In the genomic region with DNA sequence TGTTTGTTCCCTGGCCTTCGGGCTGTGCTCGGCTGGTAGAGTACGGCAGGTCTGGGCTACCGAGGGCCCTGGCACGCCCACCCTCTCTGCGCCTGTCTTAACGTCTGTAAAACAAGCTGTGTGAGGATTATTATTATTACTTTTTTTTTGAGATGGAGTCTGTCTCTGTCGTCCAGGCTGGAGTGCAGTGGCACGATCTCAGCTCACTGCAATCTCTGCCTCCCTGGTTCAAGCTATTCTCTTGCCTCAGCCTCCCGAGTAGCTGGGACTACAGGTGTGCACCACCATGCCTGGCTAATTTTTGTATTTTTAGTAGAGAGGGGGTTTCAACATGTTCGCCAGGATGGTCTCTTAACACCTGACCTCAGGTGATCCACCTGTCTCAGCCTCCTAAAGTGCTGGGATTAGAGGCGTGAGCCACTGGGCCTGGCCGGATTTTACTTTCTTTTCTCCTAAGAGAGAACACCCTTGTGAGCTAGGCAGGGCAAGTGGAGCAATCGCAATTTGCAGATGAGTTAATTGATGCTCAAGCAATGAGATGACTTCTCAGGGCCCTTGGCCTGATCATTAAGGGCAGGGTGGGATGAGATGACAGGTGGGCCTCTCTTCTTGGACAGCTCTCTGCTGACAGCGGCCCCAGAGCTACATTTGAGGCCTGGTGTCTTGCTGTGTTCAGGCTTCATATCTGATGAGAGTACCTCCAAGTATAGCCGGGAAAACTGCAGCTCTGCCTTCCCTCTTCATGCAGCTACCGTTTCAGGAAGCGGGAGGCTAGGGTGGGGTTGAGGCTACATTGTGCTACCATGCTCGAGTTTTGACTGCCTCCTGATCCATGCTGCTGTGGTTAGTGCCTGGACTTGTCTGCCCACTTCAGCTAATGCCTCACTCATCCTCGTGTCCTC, we compare ENCODE assay signal across 8 cellular contexts. TPM values are rescaled to one million over a fixed set of nuclear protein-coding genes. Genes with fewer than 3 reads are reported as not detected.
DNase-seq lines count a peak whose midpoint lies in the region; ATAC-seq lines count a peak whose summit lies in the region.

No MANE protein-coding gene starts in this region.

- DNase-seq in activated CD4-positive, CD25-positive, alpha-beta regulatory T cell treated with anti-CD3 and anti-CD28 coated beads, Interleukin-2, amount 50 U/mL, for 72 hours, result no peak
- no peak for DNase-seq in activated T-helper 2 cell treated with anti-CD3 and anti-CD28 coated beads, Interferon-gamma antibody, Interleukin-2, Interleukin-4, amounts not matched to agents 10 μg/mL and 5 μg/mL and 100 μg/mL, durations not matched to agents 14 hours and 24 hours and 36 hours (ENCODE audit: low spot score)
- no peak for DNase-seq in stimulated activated naive B cell treated with anti-CD40 and anti-IgM and Interleukin-4, amounts not matched to agents 10 μg/mL and 1 μg/mL and 100 μg/mL, for 72 hours
- DNase-seq in NCI-H2227 treated with DMSO at 0.1 percent for 48 hours (lab: John Stamatoyannopoulos, UW), result no peak
- no peak for DNase-seq in NCI-H2081 (lab: John Stamatoyannopoulos, UW)

- H3K9me3 Mint-ChIP-seq in activated T-helper 2 cell treated with anti-CD3 and anti-CD28 coated beads, Interferon-gamma antibody, Interleukin-2, Interleukin-4, amounts not matched to agents 10 μg/mL and 5 μg/mL and 100 μg/mL, durations not matched to agents 14 hours and 24 hours and 36 hours, result no peaks in the 10 kb centered on the region
- H3K9me3 Mint-ChIP-seq in stimulated activated naive B cell treated with anti-CD40 and anti-IgM and Interleukin-4, amounts not matched to agents 10 μg/mL and 1 μg/mL and 100 μg/mL, for 72 hours, result no peaks in the 10 kb centered on the region

- no peak overlapping the region for H3K27ac ChIP-seq in iPS-18a (ENCODE audit: low read length)

- H3K4me3 Mint-ChIP-seq in activated T-helper 2 cell treated with anti-CD3 and anti-CD28 coated beads, Interferon-gamma antibody, Interleukin-2, Interleukin-4, amounts not matched to agents 10 μg/mL and 5 μg/mL and 100 μg/mL, durations not matched to agents 14 hours and 24 hours and 36 hours (ENCODE audit: low read depth), result peak overlapping the region; percentile 82
- H3K4me3 Mint-ChIP-seq in stimulated activated naive B cell treated with anti-CD40 and anti-IgM and Interleukin-4, amounts not matched to agents 10 μg/mL and 1 μg/mL and 100 μg/mL, for 72 hours, result peak overlapping the region; percentile 90 to 97

- H3K27ac Mint-ChIP-seq in activated T-helper 2 cell treated with anti-CD3 and anti-CD28 coated beads, Interferon-gamma antibody, Interleukin-2, Interleukin-4, amounts not matched to agents 10 μg/mL and 5 μg/mL and 100 μg/mL, durations not matched to agents 14 hours and 24 hours and 36 hours, result peak overlapping the region; percentile 48
- peak overlapping the region; percentile 95 for H3K27ac Mint-ChIP-seq in stimulated activated naive B cell treated with anti-CD40 and anti-IgM and Interleukin-4, amounts not matched to agents 10 μg/mL and 1 μg/mL and 100 μg/mL, for 72 hours

- H3K27me3 ChIP-seq in iPS-18a (ENCODE audit: control insufficient read depth, insufficient read depth, low read length), result no peaks in the 10 kb centered on the region

- H3K4me1 Mint-ChIP-seq in activated T-helper 2 cell treated with anti-CD3 and anti-CD28 coated beads, Interferon-gamma antibody, Interleukin-2, Interleukin-4, amounts not matched to agents 10 μg/mL and 5 μg/mL and 100 μg/mL, durations not matched to agents 14 hours and 24 hours and 36 hours (ENCODE audit: low read depth), result peaks cover 25% of the 10 kb centered on the region
- peaks cover 42 to 65% of the 10 kb centered on the region in 2 donors for H3K4me1 Mint-ChIP-seq in stimulated activated naive B cell treated with anti-CD40 and anti-IgM and Interleukin-4, amounts not matched to agents 10 μg/mL and 1 μg/mL and 100 μg/mL, for 72 hours

- no peaks in the 10 kb centered on the region for H3K36me3 ChIP-seq in iPS-18a (ENCODE audit: control insufficient read depth, low read depth, low read length)

- intact Hi-C loops in activated T-helper 2 cell treated with anti-CD3 and anti-CD28 coated beads, Interferon-gamma antibody, Interleukin-2, Interleukin-4, amounts not matched to agents 10 μg/mL and 5 μg/mL and 100 μg/mL, durations not matched to agents 14 hours and 24 hours and 36 hours (cut with micrococcal nuclease), result loop anchor here (1.0 to 10.0 kb wide), 7 partner anchors 13 to 505 kb away; a partner anchor contains a TSS

- peak overlapping the region; percentile 76 for H3K4me3 ChIP-seq in iPS-18a (ENCODE audit: low read length)

- H3K4me1 ChIP-seq in iPS-18a (ENCODE audit: control insufficient read depth, low read depth, low read length), result no peaks in the 10 kb centered on the region

- H3K27me3 Mint-ChIP-seq in activated T-helper 2 cell treated with anti-CD3 and anti-CD28 coated beads, Interferon-gamma antibody, Interleukin-2, Interleukin-4, amounts not matched to agents 10 μg/mL and 5 μg/mL and 100 μg/mL, durations not matched to agents 14 hours and 24 hours and 36 hours (ENCODE audit: low read depth), result peaks cover 5% of the 10 kb centered on the region
- H3K27me3 Mint-ChIP-seq in stimulated activated naive B cell treated with anti-CD40 and anti-IgM and Interleukin-4, amounts not matched to agents 10 μg/mL and 1 μg/mL and 100 μg/mL, for 72 hours, result no peaks in the 10 kb centered on the region

- peaks cover 22% of the 10 kb centered on the region for H3K36me3 Mint-ChIP-seq in activated T-helper 2 cell treated with anti-CD3 and anti-CD28 coated beads, Interferon-gamma antibody, Interleukin-2, Interleukin-4, amounts not matched to agents 10 μg/mL and 5 μg/mL and 100 μg/mL, durations not matched to agents 14 hours and 24 hours and 36 hours (ENCODE audit: low read depth)
- peaks cover 11 to 20% of the 10 kb centered on the region in 2 donors for H3K36me3 Mint-ChIP-seq in stimulated activated naive B cell treated with anti-CD40 and anti-IgM and Interleukin-4, amounts not matched to agents 10 μg/mL and 1 μg/mL and 100 μg/mL, for 72 hours

- H3K9ac ChIP-seq in iPS-18a (ENCODE audit: low read length), result peak overlapping the region; percentile 52

- peak; percentile 26 to 34 for ATAC-seq in activated CD4-positive, CD25-positive, alpha-beta regulatory T cell treated with anti-CD3 and anti-CD28 coated beads, Interleukin-2, amount 50 U/mL, for 24 hours
- ATAC-seq in HG03025 (IDR thresholded peaks at IDR 0.05; ENCODE audit: low FRiP score, unreplicated experiment), result peak; percentile 33
- ATAC-seq in stimulated activated naive B cell treated with anti-CD40 and anti-IgM and Interleukin-4, amounts not matched to agents 10 μg/mL and 1 μg/mL and 100 μg/mL, for 72 hours (replicated peaks), result peak; percentile 54 to 61

- H3K9me3 ChIP-seq in iPS-18a (ENCODE audit: control insufficient read depth, low read depth, low read length), result no peaks in the 10 kb centered on the region

RNA-seq across cellular contexts. Expression of a gene that starts 0.9 kb away (rescaled TPM):
- 16.6 and 17.3 TPM in 2 replicates for total RNA-seq in activated T-helper 2 cell treated with anti-CD3 and anti-CD28 coated beads, Interferon-gamma antibody, Interleukin-2, Interleukin-4, amounts not matched to agents 10 μg/mL and 5 μg/mL and 100 μg/mL, durations not matched to agents 14 hours and 24 hours and 36 hours

RNA-seq across cellular contexts. Expression of a gene that starts 13.0 kb away (rescaled TPM):
- 412 and 422 TPM in 2 replicates for total RNA-seq in activated T-helper 2 cell treated with anti-CD3 and anti-CD28 coated beads, Interferon-gamma antibody, Interleukin-2, Interleukin-4, amounts not matched to agents 10 μg/mL and 5 μg/mL and 100 μg/mL, durations not matched to agents 14 hours and 24 hours and 36 hours
